In the genomic region with DNA sequence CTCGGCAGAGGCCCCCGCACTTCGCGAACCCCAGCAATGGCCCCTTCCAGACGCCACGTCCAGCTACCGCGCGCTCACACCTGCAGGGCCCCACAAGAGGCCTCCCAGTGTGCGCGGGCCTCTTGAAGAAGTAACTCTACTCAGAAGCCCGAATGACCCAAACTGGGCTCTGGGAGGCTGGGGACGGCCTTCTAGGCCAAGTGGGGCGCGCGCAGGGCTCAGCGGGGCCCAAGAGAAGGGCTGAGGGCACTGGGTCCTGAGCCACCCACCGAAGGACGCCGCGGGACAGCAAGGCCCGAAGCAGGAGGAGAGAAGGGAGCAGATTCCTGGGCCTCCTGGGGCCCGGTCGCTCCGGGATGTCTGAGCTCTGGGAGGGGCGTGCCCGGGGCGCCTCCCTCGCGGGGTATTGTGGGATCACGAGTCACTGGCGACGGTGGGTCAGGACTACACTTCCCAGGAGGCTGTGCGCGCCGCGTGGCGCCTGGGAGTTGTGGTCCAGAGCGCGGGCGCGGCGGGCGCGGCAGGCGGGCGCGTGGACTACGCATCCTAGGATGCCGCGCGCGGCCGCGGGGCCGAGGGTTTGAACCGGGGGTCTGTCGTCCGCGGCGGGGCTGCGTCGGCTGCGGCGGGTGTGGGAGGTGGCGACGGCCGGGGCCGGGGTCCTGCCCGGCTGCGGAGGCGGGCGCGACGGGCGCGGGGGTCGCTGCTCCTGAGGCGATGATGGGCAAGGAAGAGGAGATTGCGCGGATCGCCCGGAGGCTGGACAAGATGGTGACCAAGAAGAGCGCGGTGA, we compare ENCODE assay signal across 1 cellular context.
TF ChIP-seq lines count a peak whose summit lies in the region.

A gene (plus strand): TSS at position 603 of the 793 bp plus-strand sequence. CDS start 115 bp downstream, at position 718.

TF ChIP-seq in K562, 482 proteins besides CTCF, POLR2A, EP300 and RAD21 (continued from another document and continues in another):
- TF ChIP-seq, protein P1, sequence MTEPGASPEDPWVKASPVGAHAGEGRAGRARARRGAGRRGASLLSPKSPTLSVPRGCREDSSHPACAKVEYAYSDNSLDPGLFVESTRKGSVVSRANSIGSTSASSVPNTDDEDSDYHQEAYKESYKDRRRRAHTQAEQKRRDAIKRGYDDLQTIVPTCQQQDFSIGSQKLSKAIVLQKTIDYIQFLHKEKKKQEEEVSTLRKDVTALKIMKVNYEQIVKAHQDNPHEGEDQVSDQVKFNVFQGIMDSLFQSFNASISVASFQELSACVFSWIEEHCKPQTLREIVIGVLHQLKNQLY (CRISPR knock-in tag; conservative IDR thresholded peaks at IDR 0.05): 0 out of 4 replicates have a peak, but pooled peaks of 1 of the 2 experiments have one; percentile 46
- no peak for TF ChIP-seq POLR3G (IDR thresholded peaks at IDR 0.05; ENCODE audit: extremely low read depth, insufficient read length, insufficient replicate concordance)
- TF ChIP-seq, protein P2, sequence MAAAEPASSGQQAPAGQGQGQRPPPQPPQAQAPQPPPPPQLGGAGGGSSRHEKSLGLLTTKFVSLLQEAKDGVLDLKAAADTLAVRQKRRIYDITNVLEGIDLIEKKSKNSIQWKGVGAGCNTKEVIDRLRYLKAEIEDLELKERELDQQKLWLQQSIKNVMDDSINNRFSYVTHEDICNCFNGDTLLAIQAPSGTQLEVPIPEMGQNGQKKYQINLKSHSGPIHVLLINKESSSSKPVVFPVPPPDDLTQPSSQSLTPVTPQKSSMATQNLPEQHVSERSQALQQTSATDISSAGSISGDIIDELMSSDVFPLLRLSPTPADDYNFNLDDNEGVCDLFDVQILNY (CRISPR knock-in tag; IDR thresholded peaks at IDR 0.05): peak; percentile 86; the same call in 1 of the 2 replicates
- TF ChIP-seq, protein P3, sequence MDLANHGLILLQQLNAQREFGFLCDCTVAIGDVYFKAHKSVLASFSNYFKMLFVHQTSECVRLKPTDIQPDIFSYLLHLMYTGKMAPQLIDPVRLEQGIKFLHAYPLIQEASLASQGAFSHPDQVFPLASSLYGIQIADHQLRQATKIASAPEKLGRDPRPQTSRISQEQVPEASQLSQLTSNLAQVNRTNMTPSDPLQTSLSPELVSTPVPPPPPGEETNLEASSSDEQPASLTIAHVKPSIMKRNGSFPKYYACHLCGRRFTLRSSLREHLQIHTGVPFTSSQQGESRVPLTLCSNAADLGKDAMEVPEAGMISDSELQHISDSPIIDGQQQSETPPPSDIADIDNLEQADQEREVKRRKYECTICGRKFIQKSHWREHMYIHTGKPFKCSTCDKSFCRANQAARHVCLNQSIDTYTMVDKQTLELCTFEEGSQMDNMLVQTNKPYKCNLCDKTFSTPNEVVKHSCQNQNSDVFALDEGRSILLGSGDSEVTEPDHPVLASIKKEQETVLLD (IDR thresholded peaks at IDR 0.05): no peak
- TF ChIP-seq GTF2E2 (tag; IDR thresholded peaks at IDR 0.05): no peak
- TF ChIP-seq IFI16 (CRISPR knock-in tag; IDR thresholded peaks at IDR 0.05): 0 out of 2 replicates have a peak, but pooled peaks have one; percentile 31
- TF ChIP-seq ZNF445 (CRISPR knock-in tag; IDR thresholded peaks at IDR 0.05; ENCODE audit: low read depth): 0 out of 2 replicates have a peak, but pooled peaks have one; percentile 17
- no peak for TF ChIP-seq GATA2 (CRISPR knock-in tag; IDR thresholded peaks at IDR 0.05)
- peak; percentile 92 for TF ChIP-seq ZNF589 (CRISPR knock-in tag; IDR thresholded peaks at IDR 0.05; ENCODE audit: low read depth)
- peak; percentile 77; the same call in 1 of the 2 replicates for TF ChIP-seq KLF6 (CRISPR knock-in tag; IDR thresholded peaks at IDR 0.05; ENCODE audit: borderline replicate concordance)
- peak; percentile 98 for TF ChIP-seq ZNF197 (CRISPR knock-in tag; IDR thresholded peaks at IDR 0.05; ENCODE audit: low read depth)
- no peak; the same call in 1 of the 2 replicates for TF ChIP-seq MYC (IDR thresholded peaks at IDR 0.05; ENCODE audit: low read depth, low read length)
- TF ChIP-seq MYC (CRISPR knock-in tag; IDR thresholded peaks at IDR 0.05; ENCODE audit: borderline replicate concordance, low read depth): no peak
- peak; percentile 85 for TF ChIP-seq PHF20 (IDR thresholded peaks at IDR 0.05; ENCODE audit: partially characterized antibody)
- TF ChIP-seq PPARD (CRISPR knock-in tag; IDR thresholded peaks at IDR 0.05): no peak
- TF ChIP-seq, protein P4, sequence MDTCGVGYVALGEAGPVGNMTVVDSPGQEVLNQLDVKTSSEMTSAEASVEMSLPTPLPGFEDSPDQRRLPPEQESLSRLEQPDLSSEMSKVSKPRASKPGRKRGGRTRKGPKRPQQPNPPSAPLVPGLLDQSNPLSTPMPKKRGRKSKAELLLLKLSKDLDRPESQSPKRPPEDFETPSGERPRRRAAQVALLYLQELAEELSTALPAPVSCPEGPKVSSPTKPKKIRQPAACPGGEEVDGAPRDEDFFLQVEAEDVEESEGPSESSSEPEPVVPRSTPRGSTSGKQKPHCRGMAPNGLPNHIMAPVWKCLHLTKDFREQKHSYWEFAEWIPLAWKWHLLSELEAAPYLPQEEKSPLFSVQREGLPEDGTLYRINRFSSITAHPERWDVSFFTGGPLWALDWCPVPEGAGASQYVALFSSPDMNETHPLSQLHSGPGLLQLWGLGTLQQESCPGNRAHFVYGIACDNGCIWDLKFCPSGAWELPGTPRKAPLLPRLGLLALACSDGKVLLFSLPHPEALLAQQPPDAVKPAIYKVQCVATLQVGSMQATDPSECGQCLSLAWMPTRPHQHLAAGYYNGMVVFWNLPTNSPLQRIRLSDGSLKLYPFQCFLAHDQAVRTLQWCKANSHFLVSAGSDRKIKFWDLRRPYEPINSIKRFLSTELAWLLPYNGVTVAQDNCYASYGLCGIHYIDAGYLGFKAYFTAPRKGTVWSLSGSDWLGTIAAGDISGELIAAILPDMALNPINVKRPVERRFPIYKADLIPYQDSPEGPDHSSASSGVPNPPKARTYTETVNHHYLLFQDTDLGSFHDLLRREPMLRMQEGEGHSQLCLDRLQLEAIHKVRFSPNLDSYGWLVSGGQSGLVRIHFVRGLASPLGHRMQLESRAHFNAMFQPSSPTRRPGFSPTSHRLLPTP (IDR thresholded peaks at IDR 0.05; ENCODE audit: borderline replicate concordance, extremely low read depth, insufficient read length): no peak
- no peak for TF ChIP-seq RAD51 (IDR thresholded peaks at IDR 0.05; ENCODE audit: borderline replicate concordance, low read depth)
- TF ChIP-seq, protein P5, sequence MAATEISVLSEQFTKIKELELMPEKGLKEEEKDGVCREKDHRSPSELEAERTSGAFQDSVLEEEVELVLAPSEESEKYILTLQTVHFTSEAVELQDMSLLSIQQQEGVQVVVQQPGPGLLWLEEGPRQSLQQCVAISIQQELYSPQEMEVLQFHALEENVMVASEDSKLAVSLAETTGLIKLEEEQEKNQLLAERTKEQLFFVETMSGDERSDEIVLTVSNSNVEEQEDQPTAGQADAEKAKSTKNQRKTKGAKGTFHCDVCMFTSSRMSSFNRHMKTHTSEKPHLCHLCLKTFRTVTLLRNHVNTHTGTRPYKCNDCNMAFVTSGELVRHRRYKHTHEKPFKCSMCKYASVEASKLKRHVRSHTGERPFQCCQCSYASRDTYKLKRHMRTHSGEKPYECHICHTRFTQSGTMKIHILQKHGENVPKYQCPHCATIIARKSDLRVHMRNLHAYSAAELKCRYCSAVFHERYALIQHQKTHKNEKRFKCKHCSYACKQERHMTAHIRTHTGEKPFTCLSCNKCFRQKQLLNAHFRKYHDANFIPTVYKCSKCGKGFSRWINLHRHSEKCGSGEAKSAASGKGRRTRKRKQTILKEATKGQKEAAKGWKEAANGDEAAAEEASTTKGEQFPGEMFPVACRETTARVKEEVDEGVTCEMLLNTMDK (IDR thresholded peaks at IDR 0.05; ENCODE audit: borderline replicate concordance, insufficient read depth, low read depth, low read length, poor library complexity, severe bottlenecking): no peak
- TF ChIP-seq ZNF124 (CRISPR knock-in tag; IDR thresholded peaks at IDR 0.05): no peak
- no peak for TF ChIP-seq HIVEP1 (CRISPR knock-in tag; IDR thresholded peaks at IDR 0.05)
- TF ChIP-seq BHLHE40 (IDR thresholded peaks at IDR 0.05; ENCODE audit: low read length): peak; percentile 56; the same call in 1 of the 2 replicates
- TF ChIP-seq, protein P6, sequence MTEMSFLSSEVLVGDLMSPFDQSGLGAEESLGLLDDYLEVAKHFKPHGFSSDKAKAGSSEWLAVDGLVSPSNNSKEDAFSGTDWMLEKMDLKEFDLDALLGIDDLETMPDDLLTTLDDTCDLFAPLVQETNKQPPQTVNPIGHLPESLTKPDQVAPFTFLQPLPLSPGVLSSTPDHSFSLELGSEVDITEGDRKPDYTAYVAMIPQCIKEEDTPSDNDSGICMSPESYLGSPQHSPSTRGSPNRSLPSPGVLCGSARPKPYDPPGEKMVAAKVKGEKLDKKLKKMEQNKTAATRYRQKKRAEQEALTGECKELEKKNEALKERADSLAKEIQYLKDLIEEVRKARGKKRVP (CRISPR knock-in tag; IDR thresholded peaks at IDR 0.05): peak; percentile 73
- no peak for TF ChIP-seq LARP7 (IDR thresholded peaks at IDR 0.05)
- TF ChIP-seq NCOA1 (IDR thresholded peaks at IDR 0.05; ENCODE audit: low read depth): no peak
- peak; percentile 73 to 80; a peak in 3 of 4 replicates for TF ChIP-seq NRF1 (conservative IDR thresholded peaks at IDR 0.05 in 1 of 2, IDR thresholded peaks at IDR 0.05 in 1 of 2)
- TF ChIP-seq HNRNPK (IDR thresholded peaks at IDR 0.05; ENCODE audit: low read depth, low read length, poor library complexity, severe bottlenecking): no peak
- no peak for TF ChIP-seq MEF2A (IDR thresholded peaks at IDR 0.05; ENCODE audit: control insufficient read depth, low read depth, low read length)
- 0 out of 2 replicates have a peak, but pooled peaks have one; percentile 18 for TF ChIP-seq FOSL1 (tag; conservative IDR thresholded peaks at IDR 0.05)
- no peak for TF ChIP-seq NFYB (IDR thresholded peaks at IDR 0.05; ENCODE audit: extremely low read depth, insufficient read length)
- TF ChIP-seq, protein P7, sequence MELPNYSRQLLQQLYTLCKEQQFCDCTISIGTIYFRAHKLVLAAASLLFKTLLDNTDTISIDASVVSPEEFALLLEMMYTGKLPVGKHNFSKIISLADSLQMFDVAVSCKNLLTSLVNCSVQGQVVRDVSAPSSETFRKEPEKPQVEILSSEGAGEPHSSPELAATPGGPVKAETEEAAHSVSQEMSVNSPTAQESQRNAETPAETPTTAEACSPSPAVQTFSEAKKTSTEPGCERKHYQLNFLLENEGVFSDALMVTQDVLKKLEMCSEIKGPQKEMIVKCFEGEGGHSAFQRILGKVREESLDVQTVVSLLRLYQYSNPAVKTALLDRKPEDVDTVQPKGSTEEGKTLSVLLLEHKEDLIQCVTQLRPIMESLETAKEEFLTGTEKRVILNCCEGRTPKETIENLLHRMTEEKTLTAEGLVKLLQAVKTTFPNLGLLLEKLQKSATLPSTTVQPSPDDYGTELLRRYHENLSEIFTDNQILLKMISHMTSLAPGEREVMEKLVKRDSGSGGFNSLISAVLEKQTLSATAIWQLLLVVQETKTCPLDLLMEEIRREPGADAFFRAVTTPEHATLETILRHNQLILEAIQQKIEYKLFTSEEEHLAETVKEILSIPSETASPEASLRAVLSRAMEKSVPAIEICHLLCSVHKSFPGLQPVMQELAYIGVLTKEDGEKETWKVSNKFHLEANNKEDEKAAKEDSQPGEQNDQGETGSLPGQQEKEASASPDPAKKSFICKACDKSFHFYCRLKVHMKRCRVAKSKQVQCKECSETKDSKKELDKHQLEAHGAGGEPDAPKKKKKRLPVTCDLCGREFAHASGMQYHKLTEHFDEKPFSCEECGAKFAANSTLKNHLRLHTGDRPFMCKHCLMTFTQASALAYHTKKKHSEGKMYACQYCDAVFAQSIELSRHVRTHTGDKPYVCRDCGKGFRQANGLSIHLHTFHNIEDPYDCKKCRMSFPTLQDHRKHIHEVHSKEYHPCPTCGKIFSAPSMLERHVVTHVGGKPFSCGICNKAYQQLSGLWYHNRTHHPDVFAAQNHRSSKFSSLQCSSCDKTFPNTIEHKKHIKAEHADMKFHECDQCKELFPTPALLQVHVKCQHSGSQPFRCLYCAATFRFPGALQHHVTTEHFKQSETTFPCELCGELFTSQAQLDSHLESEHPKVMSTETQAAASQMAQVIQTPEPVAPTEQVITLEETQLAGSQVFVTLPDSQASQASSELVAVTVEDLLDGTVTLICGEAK (IDR thresholded peaks at IDR 0.05): no peak
- TF ChIP-seq, protein P7 (CRISPR knock-in tag; IDR thresholded peaks at IDR 0.05): no peak
- TF ChIP-seq NFIX (CRISPR knock-in tag; IDR thresholded peaks at IDR 0.05; ENCODE audit: low read depth): no peak
- TF ChIP-seq ZFP1 (CRISPR knock-in tag; IDR thresholded peaks at IDR 0.05): 0 out of 2 replicates have a peak, but pooled peaks have one; percentile 48
- no peak for TF ChIP-seq PURB (CRISPR knock-in tag; IDR thresholded peaks at IDR 0.05; ENCODE audit: low read depth)
- TF ChIP-seq RCOR1 (IDR thresholded peaks at IDR 0.05; ENCODE audit: borderline replicate concordance in 1 of 2, low read depth in 2 of 2, low read length in 2 of 2): 0 out of 4 replicates have a peak, but pooled peaks of 1 of the 2 experiments have one; percentile 15
- no peak for TF ChIP-seq HNRNPL (IDR thresholded peaks at IDR 0.05; ENCODE audit: low read depth, low read length)
- peak; percentile 83 for TF ChIP-seq RNF2 (IDR thresholded peaks at IDR 0.05)
- TF ChIP-seq CC2D1A (IDR thresholded peaks at IDR 0.05): no peak
- TF ChIP-seq ZC3H4 (CRISPR knock-in tag; IDR thresholded peaks at IDR 0.05; ENCODE audit: borderline replicate concordance): no peak
- 0 out of 2 replicates have a peak, but pooled peaks have one; percentile 37 for TF ChIP-seq ATF1 (CRISPR knock-in tag; IDR thresholded peaks at IDR 0.05)
- TF ChIP-seq ATF1 (tag; IDR thresholded peaks at IDR 0.05): peak; percentile 81
- no peak for TF ChIP-seq SAP30 (IDR thresholded peaks at IDR 0.05; ENCODE audit: borderline replicate concordance, insufficient read depth, low read depth, low read length, poor library complexity, severe bottlenecking)
- TF ChIP-seq CBFA2T3 (IDR thresholded peaks at IDR 0.05): no peak
